In genomic region chr21:41845310-41846032, GRCh38 we compare ENCODE assay signal across 35 cellular contexts. TPM values are rescaled to one million over a fixed set of nuclear protein-coding genes. Genes with fewer than 3 reads are reported as not detected.
DNase-seq lines count a peak whose midpoint lies in the region; ATAC-seq, FAIRE-seq and TF ChIP-seq lines count a peak whose summit lies in the region.
"Had no signal": no experiment of that assay in that cellular context is flagged by ENCODE, and none has a peak within 500 bp of the region (broad histone marks: within the 10 kb centered on the region; RNA-seq: fewer than 3 reads in every experiment).

No MANE protein-coding gene starts in this region.

- no peaks in the 10 kb centered on the region for H3K9me2 ChIP-seq in OCI-LY1 (ENCODE audit: low read depth, low read length)

- CTCF ChIA-PET in H1 (lab: Charles Lee; ENCODE audit: partially characterized antibody): interaction anchor here (0.8 to 2.8 kb wide), 4 partner anchors 10 to 233 kb away, joined by 3 to 25 read pairs (median 4); no protein-coding TSS in a partner anchor

- H3K18ac ChIP-seq in H1 (ENCODE audit: extremely low read depth, low read length): no peak overlapping the region

- no peak overlapping the region for H2AK5ac ChIP-seq in H1 (ENCODE audit: low read depth, low read length)

- 0 out of 2 replicates have a peak overlapping the region, but pooled peaks have one; percentile 32 for H3K4me2 ChIP-seq in BLaER1
- peak overlapping the region; percentile 46 for H3K4me2 ChIP-seq in OCI-LY1 (ENCODE audit: low read length)
- no peak overlapping the region for H3K4me2 ChIP-seq in H1 (ENCODE audit: insufficient read depth in 1 of 2, low read depth in 2 of 2, low read length in 2 of 2)
- no peak overlapping the region for H3K4me2 ChIP-seq in smooth muscle cell
- H3K4me2 ChIP-seq: KMS-11 had no signal

- peaks cover 12% of the 10 kb centered on the region for H3K9me3 ChIP-seq in BLaER1
- H3K9me3 ChIP-seq in OCI-LY1 (ENCODE audit: low read length): peaks cover 6% of the 10 kb centered on the region
- H3K9me3 ChIP-seq in H1 (ENCODE audit: insufficient read depth in 2 of 2, low read depth in 1 of 2, low read length in 1 of 2): peaks cover 0 to under 1% of the 10 kb centered on the region in 2 experiments; a peak in 1 of 4 replicates
- H3K9me3 ChIP-seq in smooth muscle cell (replicated peaks; ENCODE audit: low read depth): peaks cover 11% of the 10 kb centered on the region
- no peaks in the 10 kb centered on the region for H3K9me3 ChIP-seq in SJCRH30 (replicated peaks)
- H3K9me3 ChIP-seq: psoas muscle had no signal

- H3K27me3 ChIP-seq in BLaER1: no peaks in the 10 kb centered on the region
- H3K27me3 ChIP-seq in OCI-LY1 (ENCODE audit: insufficient read depth, low read length): no peaks in the 10 kb centered on the region
- no peaks in the 10 kb centered on the region for H3K27me3 ChIP-seq in H1 (replicated peaks in 1 of 4; ENCODE audit: control insufficient read depth in 3 of 4, extremely low read depth in 1 of 4, insufficient read depth in 3 of 4, low read length in 3 of 4)
- H3K27me3 ChIP-seq in smooth muscle cell (ENCODE audit: low read depth): no peaks in the 10 kb centered on the region
- no peaks in the 10 kb centered on the region for H3K27me3 ChIP-seq in SJCRH30
- H3K27me3 ChIP-seq: BLaER1 treated with 17β-estradiol and CSF1 and Interleukin-3, amounts not matched to agents 10 nM and 100 nM; dorsolateral prefrontal cortex; esophagus muscularis mucosa; suprapubic skin had no signal

- no peak for ATAC-seq in HG02623 (IDR thresholded peaks at IDR 0.05; ENCODE audit: unreplicated experiment)
- ATAC-seq: activated CD8-positive, alpha-beta T cell treated with anti-CD3 and anti-CD28 coated beads for 36 hours; activated T-helper 17 cell treated with anti-CD3 and anti-CD28 coated beads, Interleukin-2, amount 50 U/mL, for 72 hours; SK-N-SH treated with all-trans-retinoic acid at 6 μM for 48 hours; T-helper 17 cell had no signal

- no peak for FAIRE-seq in H1 (lab: Jason Lieb, UNC)
- FAIRE-seq: endometrium, frontal cortex, HTR-8/SVneo, kidney, urothelium cell line had no signal

- H3K4me3 ChIP-seq in BLaER1: no peak overlapping the region
- peak overlapping the region; percentile 10 for H3K4me3 ChIP-seq in OCI-LY1 (ENCODE audit: low read depth, low read length, poor library complexity, severe bottlenecking)
- H3K4me3 ChIP-seq in H1 (ENCODE audit: extremely low read depth in 1 of 4, insufficient read depth in 2 of 4, low read depth in 3 of 4, low read length in 4 of 4): no peak overlapping the region
- no peak overlapping the region for H3K4me3 ChIP-seq in smooth muscle cell
- H3K4me3 ChIP-seq in SJCRH30: no peak overlapping the region
- H3K4me3 ChIP-seq: BLaER1 treated with 17β-estradiol and CSF1 and Interleukin-3, amounts not matched to agents 10 nM and 100 nM; dorsolateral prefrontal cortex; esophagus muscularis mucosa; psoas muscle; suprapubic skin had no signal

- H2BK12ac ChIP-seq in H1 (ENCODE audit: low read depth, low read length): no peak overlapping the region

- H3K79me2 ChIP-seq in OCI-LY1 (ENCODE audit: insufficient read depth, low read length) (no peaks in the 10 kb centered on the region), H1 (ENCODE audit: control insufficient read depth in 1 of 2, insufficient read depth in 2 of 2, low read length in 2 of 2) (no peaks in the 10 kb centered on the region), smooth muscle cell (ENCODE audit: low read depth) (no peaks in the 10 kb centered on the region)

- DNase-seq in H1 (ENCODE audit: low read depth in 1 of 2, low spot score in 2 of 2) (no peak), smooth muscle cell (lab: John Stamatoyannopoulos, UW; ENCODE audit: unreplicated experiment) (no peak), SJCRH30 (no peak)
- no peak for DNase-seq in stimulated activated CD4-positive, alpha-beta T cell treated with anti-CD3 and anti-CD28 coated beads, Interleukin-2, amount 100 ng/mL, for 48 hours
- DNase-seq: activated CD4-positive, alpha-beta T cell treated with anti-CD3 and anti-CD28 coated beads for 1 hour; activated CD8-positive, alpha-beta T cell treated with anti-CD3 and anti-CD28 coated beads for 36 hours; activated naive CD4-positive, alpha-beta T cell treated with anti-CD3 and anti-CD28 coated beads, Interleukin-2, amount 10 ng/mL, durations not matched to agents 7 days and 5 days; COR-L47; dorsolateral prefrontal cortex; GOT3; HFFc6; kidney; midbrain; MM.1S; naive B cell; NCI-H1417; NCI-H2029; NCI-H510A treated with DMSO at 0.1 percent for 48 hours; nucleus accumbens; psoas muscle; stimulated activated naive CD4-positive, alpha-beta T cell treated with Interleukin-2 at 50 U/mL for 16 hours; T-helper 17 cell had no signal

- H3K4me1 ChIP-seq in BLaER1 (peaks cover 64% of the 10 kb centered on the region), OCI-LY1 (ENCODE audit: insufficient read depth, low read length, severe bottlenecking) (peaks cover 41% of the 10 kb centered on the region), H1 (replicated peaks in 1 of 4; ENCODE audit: control insufficient read depth in 3 of 4, insufficient read depth in 4 of 4, low read length in 3 of 4) (peaks cover 0 to 2% (median 0%) of the 10 kb centered on the region in 4 experiments; a peak in 1 of 7 replicates), smooth muscle cell (ENCODE audit: low read depth) (no peaks in the 10 kb centered on the region), SJCRH30 (no peaks in the 10 kb centered on the region)
- H3K4me1 ChIP-seq: esophagus muscularis mucosa, psoas muscle, suprapubic skin had no signal

- no peak overlapping the region for H4K5ac ChIP-seq in H1 (ENCODE audit: insufficient read length, low read depth, low read length)

- H2BK120ac ChIP-seq in H1 (replicated peaks; ENCODE audit: low read depth, low read length): no peak overlapping the region

- H3K27ac ChIP-seq in BLaER1: peak overlapping the region; percentile 58
- H3K27ac ChIP-seq in OCI-LY1 (ENCODE audit: low read depth, low read length, poor library complexity, severe bottlenecking): peak overlapping the region; percentile 93
- peak overlapping the region; percentile 36; the same call in 1 of the 2 replicates for H3K27ac ChIP-seq in H1 (ENCODE audit: low read depth, low read length)
- peak overlapping the region; percentile 9 for H3K27ac ChIP-seq in smooth muscle cell (ENCODE audit: low read depth)
- H3K27ac ChIP-seq in SJCRH30: no peak overlapping the region
- H3K27ac ChIP-seq: esophagus muscularis mucosa, KMS-11, psoas muscle, suprapubic skin had no signal

- H3F3A ChIP-seq in OCI-LY1 (ENCODE audit: insufficient read depth, low read length) (no peaks in the 10 kb centered on the region; the same call in 1 of the 2 replicates), smooth muscle cell (ENCODE audit: low read depth) (no peaks in the 10 kb centered on the region)

- peaks cover 28% of the 10 kb centered on the region for H3K36me3 ChIP-seq in BLaER1
- peaks cover 80% of the 10 kb centered on the region for H3K36me3 ChIP-seq in OCI-LY1 (ENCODE audit: insufficient read depth, low read length)
- H3K36me3 ChIP-seq in H1 (ENCODE audit: control insufficient read depth in 2 of 4, insufficient read depth in 4 of 4, low read length in 3 of 4): no peaks in the 10 kb centered on the region
- H3K36me3 ChIP-seq in smooth muscle cell (ENCODE audit: low read depth): peaks cover 9% of the 10 kb centered on the region
- peaks cover 3% of the 10 kb centered on the region for H3K36me3 ChIP-seq in SJCRH30

- no peak overlapping the region for H2BK5ac ChIP-seq in H1 (ENCODE audit: low read depth, low read length)

- POLR2A ChIA-PET in H1 (lab: Charles Lee; ENCODE audit: partially characterized antibody): no interaction called here

- no peak for TF ChIP-seq EP300 in H1 (IDR thresholded peaks at IDR 0.05; ENCODE audit: borderline replicate concordance in 1 of 2, low read depth in 2 of 2, low read length in 2 of 2)

- TF ChIP-seq RAD21 in H1 (IDR thresholded peaks at IDR 0.05 in 1 of 2, conservative IDR thresholded peaks at IDR 0.05 in 1 of 2; ENCODE audit: low read depth in 2 of 2, low read length in 2 of 2): no peak

- no peaks in the 10 kb centered on the region; the same call in 1 of the 2 replicates for H3K79me1 ChIP-seq in H1 (ENCODE audit: low read depth, low read length)

- no peak overlapping the region for H4K91ac ChIP-seq in H1 (replicated peaks; ENCODE audit: insufficient read length, low read length)

- no peak overlapping the region for H2BK20ac ChIP-seq in H1 (ENCODE audit: low read length)

- H2AFZ ChIP-seq in OCI-LY1 (ENCODE audit: low read length): no peak overlapping the region
- H2AFZ ChIP-seq in H1 (ENCODE audit: low read length): no peak overlapping the region
- no peak overlapping the region for H2AFZ ChIP-seq in smooth muscle cell (ENCODE audit: low read depth)

- TF ChIP-seq CTCF in OCI-LY1 (IDR thresholded peaks at IDR 0.05; ENCODE audit: low read length): no peak
- TF ChIP-seq CTCF in H1 (IDR thresholded peaks at IDR 0.05; ENCODE audit: control extremely low read depth in 1 of 3, insufficient read depth in 1 of 3, low read depth in 1 of 3, low read length in 3 of 3): no peak
- no peak for TF ChIP-seq CTCF in smooth muscle cell (IDR thresholded peaks at IDR 0.05; ENCODE audit: borderline replicate concordance, insufficient read depth, poor library complexity, severe bottlenecking)

- H3K9ac ChIP-seq in BLaER1 (no peak overlapping the region), OCI-LY1 (ENCODE audit: low read length) (peak overlapping the region; percentile 48), H1 (replicated peaks in 1 of 4; ENCODE audit: extremely low read depth in 1 of 4, low read depth in 3 of 4, low read length in 3 of 4) (no peak overlapping the region), smooth muscle cell (ENCODE audit: low read depth) (no peak overlapping the region)
- H3K9ac ChIP-seq: KMS-11 had no signal

- H3K4ac ChIP-seq in H1 (replicated peaks; ENCODE audit: insufficient read length, low read depth, low read length): no peak overlapping the region

- WGBS in H1 (ENCODE audit: extremely low coverage in 1 of 2, insufficient coverage in 1 of 2, insufficient read length in 1 of 2, insufficient replicate concordance in 2 of 2, low coverage in 1 of 2, low lambda C conversion rate in 2 of 2, missing lambda C conversion rate in 1 of 2), 2 experiments: 92% methylated on average over 18 of the region's 21 CpGs; no CpG with 5 or more reads in 1 of the 2 experiments
- WGBS in smooth muscle cell (ENCODE audit: low lambda C conversion rate): 94% methylated on average over 21 of the region's 21 CpGs

- no peak overlapping the region for H3K56ac ChIP-seq in H1 (replicated peaks; ENCODE audit: insufficient read length, low read depth, low read length)

- no peaks in the 10 kb centered on the region for H4K20me1 ChIP-seq in BLaER1
- no peaks in the 10 kb centered on the region for H4K20me1 ChIP-seq in OCI-LY1 (ENCODE audit: insufficient read depth, low read length)
- H4K20me1 ChIP-seq in H1 (replicated peaks in 1 of 2; ENCODE audit: control insufficient read depth in 1 of 2, insufficient read depth in 2 of 2, low read length in 2 of 2): no peaks in the 10 kb centered on the region
- H4K20me1 ChIP-seq in smooth muscle cell (ENCODE audit: low read depth): no peaks in the 10 kb centered on the region

- no peak overlapping the region for H2BK15ac ChIP-seq in H1 (ENCODE audit: low read length)

- no peak overlapping the region for H4K8ac ChIP-seq in H1 (ENCODE audit: extremely low read depth, insufficient read depth, low read length)

- no peak for TF ChIP-seq POLR2A in H1 (IDR thresholded peaks at IDR 0.05; ENCODE audit: control extremely low read depth in 1 of 2, low read depth in 2 of 2, low read length in 2 of 2)

- no peak overlapping the region for H3K23ac ChIP-seq in H1 (ENCODE audit: insufficient read length)

- H3K14ac ChIP-seq in H1 (ENCODE audit: insufficient read length): no peak overlapping the region

- H3K23me2 ChIP-seq in H1 (ENCODE audit: low read depth, low read length): no peaks in the 10 kb centered on the region

RNA-seq across cellular contexts. Expression of gene PRDM15, which starts 33.7 kb away (rescaled TPM):
- 10.5 TPM in 2 replicates for total RNA-seq in H1 (2021; fragmentation: NEBNext Ultra II Directional; extraction: Animal tissue kit (Norgen Biotek cat#: 25700))
- polyA plus RNA-seq in H1 (2011; rRNA removed): 9.7 and 11.5 TPM in 2 replicates
- polyA plus RNA-seq in H1 (2011; cell fraction: cytosol; rRNA removed): 8.9 TPM
- polyA plus RNA-seq in H1 (2011; cell fraction: nucleus; rRNA removed): 32.0 TPM
- polyA plus RNA-seq in H1 (2012, experiment 1 of 2): 7.7 to 9.1 TPM (median 8.6 TPM) in 4 replicates
- polyA plus RNA-seq in H1 (2012, experiment 2 of 2): 0.76 TPM
- polyA plus RNA-seq in H1 (2013, experiment 1 of 2): 4.3 TPM
- 4.1 TPM for polyA plus RNA-seq in H1 (2013, experiment 2 of 2)
- polyA minus RNA-seq in H1 (2011; rRNA and poly(A)+ RNA removed): 34.3 and 35.1 TPM in 2 replicates
- 8.6 TPM for polyA minus RNA-seq in H1 (2011; cell fraction: cytosol; rRNA and poly(A)+ RNA removed)
- 22.0 TPM for polyA minus RNA-seq in H1 (2011; cell fraction: nucleus; rRNA and poly(A)+ RNA removed)
- total RNA-seq in smooth muscle cell: 5.4 and 6.8 TPM in 2 replicates
- 2.0 and 5.9 TPM in 2 replicates for polyA plus RNA-seq in smooth muscle cell
- 5.6 and 6.1 TPM in 2 replicates for total RNA-seq in SJCRH30 (2014; rRNA removed; shearing (Covaris generic))

Comparison
In these comparisons a context has a peak if more than half of its experiments do, and no peak if none do; other contexts are left out.
1. H3K4me2 ChIP-seq: peak in BLaER1 (single experiment) and OCI-LY1 (single experiment); none in H1 (0 of 2) and smooth muscle cell (single experiment).